Comparison of ENCODE assay signal across 8 cellular contexts in genomic region chr11:77147668-77148321, GRCh38. TPM values are rescaled to one million over a fixed set of nuclear protein-coding genes. Genes with fewer than 3 reads are reported as not detected.
DNase-seq lines count a peak whose midpoint lies in the region; ATAC-seq and TF ChIP-seq lines count a peak whose summit lies in the region.

No MANE protein-coding gene starts in this region.

- peak overlapping the region; percentile 55 for H3K27ac Mint-ChIP-seq in activated T-cell treated with anti-CD3 and anti-CD28 coated beads, Interleukin-2, amount 50 U/mL, for 72 hours

- H3K36me3 Mint-ChIP-seq in activated T-cell treated with anti-CD3 and anti-CD28 coated beads, Interleukin-2, amount 50 U/mL, for 72 hours (ENCODE audit: insufficient read depth in 2 of 2) = no peaks in the 10 kb centered on the region

- no peak overlapping the region for H3K27ac ChIP-seq in thymus (ENCODE audit: low read depth)

- no peaks in the 10 kb centered on the region for H3K27me3 ChIP-seq in thymus (ENCODE audit: control insufficient read depth, insufficient read depth)

- H3K36me3 ChIP-seq in thymus (ENCODE audit: control insufficient read depth, insufficient read depth) = no peaks in the 10 kb centered on the region

- DNase-seq in AG10803 (ENCODE audit: low read depth) (no peak), MV-4-11 (lab: John Stamatoyannopoulos, UW) (peak; percentile 79), NCI-H1436 (lab: John Stamatoyannopoulos, UW) (no peak), NCI-H2196 (lab: John Stamatoyannopoulos, UW; ENCODE audit: unreplicated experiment) (no peak), NCI-H526 treated with DMSO at 0.1 percent for 48 hours (lab: John Stamatoyannopoulos, UW) (no peak)
- peak; percentile 52 to 58 for DNase-seq in activated T-cell treated with anti-CD3 and anti-CD28 coated beads, Interleukin-2, amount 50 U/mL, for 72 hours

- no peaks in the 10 kb centered on the region for H3K9me3 Mint-ChIP-seq in activated T-cell treated with anti-CD3 and anti-CD28 coated beads, Interleukin-2, amount 50 U/mL, for 72 hours

- peaks cover 24% of the 10 kb centered on the region for H3K4me1 ChIP-seq in thymus (ENCODE audit: control insufficient read depth, insufficient read depth, low read length)

- 25% methylated on average over 47 of the region's 47 CpGs for WGBS in thymus

- H3K9me3 ChIP-seq in thymus (ENCODE audit: control insufficient read depth) = no peaks in the 10 kb centered on the region

- H3K27me3 Mint-ChIP-seq in activated T-cell treated with anti-CD3 and anti-CD28 coated beads, Interleukin-2, amount 50 U/mL, for 72 hours (ENCODE audit: low read depth) = no peaks in the 10 kb centered on the region

- peaks cover 32% of the 10 kb centered on the region for H3K4me1 Mint-ChIP-seq in activated T-cell treated with anti-CD3 and anti-CD28 coated beads, Interleukin-2, amount 50 U/mL, for 72 hours (ENCODE audit: low read depth)

- ATAC-seq in activated T-cell treated with anti-CD3 and anti-CD28 coated beads, Interleukin-2, amount 50 U/mL, for 72 hours (replicated peaks in 1 of 2) = peak; percentile 51 to 69

- TF ChIP-seq CTCF in AG10803 (conservative IDR thresholded peaks at IDR 0.05; ENCODE audit: low read length) = no peak

- H3K4me3 ChIP-seq in AG10803 (ENCODE audit: low read length) (peak overlapping the region; percentile 9), iPS-11a (ENCODE audit: low read depth, low read length) (peak overlapping the region; percentile 65), thymus (ENCODE audit: low read length) (peak overlapping the region; percentile 25)

- H3K4me3 Mint-ChIP-seq in activated T-cell treated with anti-CD3 and anti-CD28 coated beads, Interleukin-2, amount 50 U/mL, for 72 hours = peak overlapping the region; percentile 61 to 63

RNA-seq across cellular contexts. Expression of gene MYO7A, which starts 19.7 kb away (rescaled TPM):
- under 1 TPM; 0.29 to 0.42 TPM for total RNA-seq in activated T-cell treated with anti-CD3 and anti-CD28 coated beads, Interleukin-2, amount 50 U/mL, for 72 hours
- polyA plus RNA-seq in thymus = 7.6 TPM

RNA-seq across cellular contexts. Expression of gene OMP, which starts 45.2 kb away (rescaled TPM):
- not detected for total RNA-seq in activated T-cell treated with anti-CD3 and anti-CD28 coated beads, Interleukin-2, amount 50 U/mL, for 72 hours
- polyA plus RNA-seq in thymus = not detected

Comparison
In these comparisons a context has a peak if more than half of its experiments do, and no peak if none do; other contexts are left out.
1. DNase-seq: peak in MV-4-11 (single experiment) and activated T-cell treated with anti-CD3 and anti-CD28 coated beads, Interleukin-2, amount 50 U/mL, for 72 hours (2 of 2); none in AG10803 (single experiment), NCI-H1436 (single experiment), NCI-H2196 (single experiment) and NCI-H526 treated with DMSO at 0.1 percent for 48 hours (single experiment).
2. H3K4me3 ChIP-seq: peak in every context shown above with its lines; median percentile 65 in iPS-11a; 25 in thymus; 9 in AG10803.